8 cellular contexts compared by ENCODE assay signal in the genomic region with DNA sequence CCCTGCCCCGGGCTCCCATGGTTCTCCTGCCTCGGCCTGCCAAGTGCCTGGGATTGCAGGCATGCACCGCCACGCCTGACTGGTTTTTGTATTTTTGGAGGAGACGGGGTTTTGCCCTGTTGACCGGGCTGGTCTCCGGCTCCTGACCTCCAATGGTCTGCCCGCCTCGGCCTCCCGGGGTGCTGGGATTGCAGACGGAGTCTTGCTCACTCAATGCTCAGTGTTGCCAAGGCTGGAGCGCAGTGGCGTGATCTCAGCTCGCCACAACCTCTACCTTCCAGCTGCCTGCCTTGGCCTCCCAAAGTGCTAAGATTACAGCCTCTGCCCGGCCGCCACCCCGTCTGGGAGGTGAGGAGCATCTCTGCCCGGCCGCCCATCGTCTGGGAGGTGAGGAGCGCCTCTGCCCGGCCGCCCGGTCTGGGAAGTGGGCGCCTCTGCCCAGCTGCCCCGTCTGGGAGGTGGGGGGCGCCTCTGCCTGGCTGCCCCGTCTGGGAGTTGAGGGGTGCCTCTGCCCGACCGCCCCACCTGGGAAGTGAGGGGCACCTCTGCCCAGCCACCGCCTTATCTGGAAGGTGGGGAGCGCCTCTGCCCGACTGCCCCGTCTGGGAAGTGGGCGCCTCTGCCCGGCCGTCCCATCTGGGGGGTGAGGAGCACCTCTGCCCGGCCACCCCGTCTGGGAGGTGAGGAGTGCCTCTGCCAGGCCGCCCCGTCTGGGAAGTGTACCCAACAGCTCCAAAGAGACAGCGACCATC. TPM values are rescaled to one million over a fixed set of nuclear protein-coding genes. Genes with fewer than 3 reads are reported as not detected.
DNase-seq lines count a peak whose midpoint lies in the region; ATAC-seq and TF ChIP-seq lines count a peak whose summit lies in the region.
"Not testable (repeated sequence)": the region's sequence is repeated elsewhere in the genome, so short reads cannot be mapped to it uniquely, and the experiment has no call there.

No MANE protein-coding gene starts in this region.

- H2AFZ ChIP-seq in hepatocyte, result not testable (repeated sequence)

- intact Hi-C loops in MCF 10A (cut with micrococcal nuclease), result loop anchor here (5.0 kb wide), 1 partner anchor 125 kb away; a partner anchor contains a TSS
- intact Hi-C loops in sigmoid colon (cut with DNase I), result not testable (repeated sequence)
- intact Hi-C loops in vagina (cut with DNase I), result loop anchor here (5.0 kb wide), 1 partner anchor 160 kb away; no protein-coding TSS in a partner anchor

- not testable (repeated sequence) for H3K36me3 Mint-ChIP-seq in IgD-negative memory B cell, memory B cell
- H3K36me3 Mint-ChIP-seq in MCF 10A (ENCODE audit: insufficient read depth, unreplicated experiment), result peaks cover 40% of the 10 kb centered on the region
- peaks cover 26% of the 10 kb centered on the region for H3K36me3 Mint-ChIP-seq in glutamatergic neuron (ENCODE audit: unreplicated experiment)

- H3K4me3 ChIP-seq in hepatocyte, sigmoid colon, vagina: not testable (repeated sequence)

- DNase-seq in MCF 10A (ENCODE audit: unreplicated experiment); glutamatergic neuron; hepatocyte (ENCODE audit: low spot score); memory B cell (ENCODE audit: low spot score in 2 of 2); vagina (ENCODE audit: extremely low spot score in 2 of 2): not testable (repeated sequence)
- peak; percentile 64 for DNase-seq in sigmoid colon

- H3K9me2 ChIP-seq in hepatocyte (replicated peaks; ENCODE audit: insufficient read depth), result not testable (repeated sequence)

- H3K27ac ChIP-seq in 22Rv1 (peak overlapping the region; percentile 89; the same call in 1 of the 2 replicates), hepatocyte (peak overlapping the region; percentile 92), sigmoid colon (peak overlapping the region in 1 of 4 donors; percentile 81), vagina (peak overlapping the region; percentile 89)

- not testable (repeated sequence) for H3K9me3 ChIP-seq in hepatocyte (ENCODE audit: low read depth); sigmoid colon; vagina

- TF ChIP-seq POLR2A in sigmoid colon (IDR thresholded peaks at IDR 0.05); vagina (IDR thresholded peaks at IDR 0.05): not testable (repeated sequence)

- H3K4me2 ChIP-seq in hepatocyte, result not testable (repeated sequence)

- H3K27ac Mint-ChIP-seq in IgD-negative memory B cell, result peak overlapping the region; percentile 57 to 86 (median 71)
- H3K27ac Mint-ChIP-seq in MCF 10A (ENCODE audit: low read depth, unreplicated experiment), result peak overlapping the region; percentile 35
- H3K27ac Mint-ChIP-seq in glutamatergic neuron (ENCODE audit: unreplicated experiment), result peak overlapping the region; percentile 62
- peak overlapping the region; percentile 29 for H3K27ac Mint-ChIP-seq in memory B cell

- not testable (repeated sequence) for H4K20me1 ChIP-seq in hepatocyte (ENCODE audit: insufficient read depth, poor library complexity, severe bottlenecking)

- H3K4me1 ChIP-seq in hepatocyte (ENCODE audit: insufficient read depth); sigmoid colon; vagina: not testable (repeated sequence)

- TF ChIP-seq EP300 in sigmoid colon (IDR thresholded peaks at IDR 0.05), result not testable (repeated sequence)

- H3K27me3 ChIP-seq in hepatocyte, sigmoid colon, vagina: not testable (repeated sequence)

- H3K9me3 Mint-ChIP-seq in IgD-negative memory B cell; MCF 10A (ENCODE audit: unreplicated experiment); memory B cell: not testable (repeated sequence)
- H3K9me3 Mint-ChIP-seq in glutamatergic neuron (ENCODE audit: unreplicated experiment), result peaks cover 14% of the 10 kb centered on the region

- H3K4me1 Mint-ChIP-seq in IgD-negative memory B cell; glutamatergic neuron (ENCODE audit: low read depth, unreplicated experiment); memory B cell: not testable (repeated sequence)
- peaks cover 10% of the 10 kb centered on the region for H3K4me1 Mint-ChIP-seq in MCF 10A (ENCODE audit: insufficient read depth, unreplicated experiment)

- BruUV-seq in MCF 10A (replicated peaks; lab: Mats Ljungman, UMichigan), result not testable (repeated sequence)

- H3K4me3 Mint-ChIP-seq in IgD-negative memory B cell; MCF 10A (ENCODE audit: unreplicated experiment); memory B cell: not testable (repeated sequence)
- peak overlapping the region; percentile 52 for H3K4me3 Mint-ChIP-seq in glutamatergic neuron (ENCODE audit: unreplicated experiment)

- TF ChIP-seq CTCF in 22Rv1 (IDR thresholded peaks at IDR 0.05); MCF 10A (IDR thresholded peaks at IDR 0.05; ENCODE audit: unreplicated experiment); glutamatergic neuron (IDR thresholded peaks at IDR 0.05; ENCODE audit: partially characterized antibody, unreplicated experiment); hepatocyte (IDR thresholded peaks at IDR 0.05; ENCODE audit: poor library complexity); sigmoid colon (IDR thresholded peaks at IDR 0.05); vagina (IDR thresholded peaks at IDR 0.05): not testable (repeated sequence)

- CTCF ChIA-PET in MCF 10A (lab: Yijun Ruan, JAX), result interaction anchor here (1.0 to 2.6 kb wide), 2 partner anchors 12 to 15 kb away, joined by 4 to 34 read pairs; a partner anchor contains a TSS

- ATAC-seq in memory B cell (ENCODE audit: low read depth), result not testable (repeated sequence)

- POLR2A ChIA-PET in MCF 10A (lab: Yijun Ruan, JAX), result interaction anchor here (1.1 to 6.3 kb wide), 4 partner anchors 12 to 67 kb away, joined by 3 to 81 read pairs (median 7); a partner anchor contains a TSS

- H3K79me2 ChIP-seq in hepatocyte, result not testable (repeated sequence)

- H3K36me3 ChIP-seq in hepatocyte (replicated peaks; ENCODE audit: insufficient read depth, low read depth); vagina: not testable (repeated sequence)
- H3K36me3 ChIP-seq in sigmoid colon, result peaks cover 0 to 13% (median 0%) of the 10 kb centered on the region in 4 donors

- not testable (repeated sequence) for H3K27me3 Mint-ChIP-seq in IgD-negative memory B cell; MCF 10A (ENCODE audit: insufficient read depth, unreplicated experiment); glutamatergic neuron (ENCODE audit: unreplicated experiment); memory B cell

- 98% methylated on average over 32 of the region's 42 CpGs for WGBS in hepatocyte (ENCODE audit: low lambda C conversion rate, missing lambda C conversion rate)
- WGBS in sigmoid colon, 2 donors, result 96 to 97% methylated on average over 42 of the region's 42 CpGs

RNA-seq across cellular contexts. Expression of a gene that starts 10.1 kb away (rescaled TPM):
- polyA plus RNA-seq in IgD-negative memory B cell, result 202 TPM
- 288 TPM in 2 replicates for total RNA-seq in MCF 10A (2022)
- 85.9 TPM for total RNA-seq in glutamatergic neuron (ENCODE audit: unreplicated experiment)
- total RNA-seq in hepatocyte, result 87.5 and 105 TPM in 2 replicates
- polyA plus RNA-seq in hepatocyte, result 199 and 200 TPM in 2 replicates
- total RNA-seq in sigmoid colon, result 100 to 1,000 TPM; 150 to 210 (median 160) TPM
- polyA plus RNA-seq in sigmoid colon, result 100 to 1,000 TPM; 101 to 126 (median 108) TPM
- 252 TPM for total RNA-seq in vagina

RNA-seq across cellular contexts. Expression of a gene that starts 18.3 kb away (rescaled TPM):
- polyA plus RNA-seq in IgD-negative memory B cell (22.5 TPM), hepatocyte (57.9 and 84.0 TPM in 2 replicates), sigmoid colon (10 to 100 TPM; 44.6 to 76.1 (median 66.1) TPM)
- total RNA-seq in MCF 10A (2022) (115 and 123 TPM in 2 replicates), glutamatergic neuron (ENCODE audit: unreplicated experiment) (140 TPM), hepatocyte (19.3 and 28.4 TPM in 2 replicates), sigmoid colon (10 to 100 TPM; 27.8 to 59.3 (median 32.8) TPM), vagina (53.5 TPM)

RNA-seq across cellular contexts. Expression of a gene that starts 20.2 kb away (rescaled TPM):
- polyA plus RNA-seq in IgD-negative memory B cell, result 2.6 TPM
- total RNA-seq in MCF 10A (2022), result 0.54 and 0.75 TPM in 2 replicates
- 2.6 TPM for total RNA-seq in glutamatergic neuron (ENCODE audit: unreplicated experiment)
- total RNA-seq in hepatocyte, result 0.64 and 1.6 TPM in 2 replicates
- polyA plus RNA-seq in hepatocyte, result 0.40 and 1.2 TPM in 2 replicates
- total RNA-seq in sigmoid colon, result under 1 TPM in 1 of 4 donors, not detected in 3; 0.14 TPM
- 1 to 10 TPM; 2.4 to 5.9 (median 5.8) TPM for polyA plus RNA-seq in sigmoid colon
- 0.49 TPM for total RNA-seq in vagina

RNA-seq across cellular contexts. Expression of a gene that starts 43.4 kb away (rescaled TPM):
- polyA plus RNA-seq in IgD-negative memory B cell (3.8 TPM), hepatocyte (15.9 and 19.1 TPM in 2 replicates), sigmoid colon (1 to 10 TPM; 1.2 to 6.3 (median 3.5) TPM)
- total RNA-seq in MCF 10A (2022) (6.1 and 8.0 TPM in 2 replicates), glutamatergic neuron (ENCODE audit: unreplicated experiment) (2.3 TPM), hepatocyte (3.4 and 7.3 TPM in 2 replicates), sigmoid colon (1 to 10 TPM in 1 of 4 donors, under 1 TPM in 2, not detected in 1; 0.66 to 1.4 (median 0.68) TPM), vagina (1.7 TPM)

RNA-seq across cellular contexts. Expression of a gene that starts 43.7 kb away (rescaled TPM):
- polyA plus RNA-seq in IgD-negative memory B cell (42.0 TPM), hepatocyte (104 and 130 TPM in 2 replicates), sigmoid colon (100 to 1,000 TPM in 1 of 3 donors, 10 to 100 TPM in 2; 72.4 to 122 (median 94.9) TPM)
- total RNA-seq in MCF 10A (2022) (11.4 and 13.3 TPM in 2 replicates), glutamatergic neuron (ENCODE audit: unreplicated experiment) (9.4 TPM), hepatocyte (47.6 and 75.8 TPM in 2 replicates), sigmoid colon (1 to 10 TPM; 3.0 to 5.4 (median 3.8) TPM), vagina (14.7 TPM)
